In the genomic region with DNA sequence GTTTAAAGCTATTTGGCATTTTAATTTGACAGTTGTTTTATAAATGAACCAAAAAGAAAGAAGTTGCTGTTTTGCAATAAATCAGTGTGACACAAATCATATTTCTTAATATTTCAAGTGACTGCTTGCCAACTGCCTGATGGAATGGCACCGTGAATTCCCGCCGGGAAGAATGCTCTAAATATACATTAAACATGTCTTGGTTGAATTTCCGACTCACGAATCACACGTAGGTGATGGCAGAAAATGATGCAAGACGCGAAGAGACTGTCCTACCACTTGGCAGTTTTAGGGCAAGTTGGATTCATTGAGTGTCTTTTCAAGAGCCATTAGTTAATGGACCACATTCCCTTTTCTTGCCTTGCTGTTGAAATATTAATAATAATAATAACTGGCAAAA, we compare ENCODE assay signal across 1 cellular context.
TF ChIP-seq lines count a peak whose summit lies in the region.

No MANE protein-coding gene starts in this region.

TF ChIP-seq in H1, 55 proteins besides CTCF, POLR2A, EP300 and RAD21:
- TF ChIP-seq BRCA1 (IDR thresholded peaks at IDR 0.05; ENCODE audit: low read depth, low read length) (no peak), CREB1 (IDR thresholded peaks at IDR 0.05) (no peak), CBX8 (IDR thresholded peaks at IDR 0.05; ENCODE audit: borderline replicate concordance, low read depth, low read length) (no peak), CHD7 (IDR thresholded peaks at IDR 0.05; ENCODE audit: insufficient replicate concordance, low read length) (no peak), BACH1 (IDR thresholded peaks at IDR 0.05; ENCODE audit: low read length) (no peak), RFX5 (IDR thresholded peaks at IDR 0.05; ENCODE audit: borderline replicate concordance, low read depth, low read length) (no peak), NRF1 (IDR thresholded peaks at IDR 0.05; ENCODE audit: low read depth, low read length) (no peak), SP1 (IDR thresholded peaks at IDR 0.05; ENCODE audit: low read depth, low read length) (no peak), BCL11A (IDR thresholded peaks at IDR 0.05; ENCODE audit: low read depth in 2 of 2, low read length in 2 of 2) (no peak), JUND (IDR thresholded peaks at IDR 0.05; ENCODE audit: low read length) (no peak), ASH2L (IDR thresholded peaks at IDR 0.05; ENCODE audit: low read length) (no peak), POLR2AphosphoS5 (IDR thresholded peaks at IDR 0.05; ENCODE audit: low read depth, low read length) (no peak)
